In genomic region chr10:117488004-117488403, GRCh38 we compare ENCODE assay signal across 23 cellular contexts. TPM values are rescaled to one million over a fixed set of nuclear protein-coding genes. Genes with fewer than 3 reads are reported as not detected.
DNase-seq lines count a peak whose midpoint lies in the region; ATAC-seq and TF ChIP-seq lines count a peak whose summit lies in the region.
"Had no signal": no experiment of that assay in that cellular context is flagged by ENCODE, and none has a peak within 500 bp of the region (broad histone marks: within the 10 kb centered on the region; RNA-seq: fewer than 3 reads in every experiment).

No MANE protein-coding gene starts in this region.

- no peak overlapping the region for H3K4me3 Mint-ChIP-seq in Caco-2 (ENCODE audit: unreplicated experiment)
- H3K4me3 Mint-ChIP-seq: B cell; CD4-positive, CD25-positive, alpha-beta regulatory T cell; CD8-positive, alpha-beta T cell; H9 had no signal

- no TSS peak for BruUV-seq in Caco-2 (replicated peaks; lab: Mats Ljungman, UMichigan)

- H3K27ac Mint-ChIP-seq in Caco-2 (ENCODE audit: unreplicated experiment) = peak overlapping the region; percentile 13
- H3K27ac Mint-ChIP-seq: B cell; CD4-positive, CD25-positive, alpha-beta regulatory T cell; CD8-positive, alpha-beta T cell; H9 had no signal

- H3K4me1 ChIP-seq in Caco-2 (no peaks in the 10 kb centered on the region), right lobe of liver (peaks cover 0 to 8% (median 0%) of the 10 kb centered on the region in 4 donors)
- H3K4me1 ChIP-seq in effector memory CD4-positive, alpha-beta T cell (ENCODE audit: control insufficient read depth, insufficient read depth, low read length, poor library complexity, severe bottlenecking) = no peaks in the 10 kb centered on the region
- H3K4me1 ChIP-seq: BLaER1 had no signal

- intact Hi-C loops in Caco-2 (cut with micrococcal nuclease; ENCODE audit: unreplicated experiment) = no loop called here
- intact Hi-C loops in right lobe of liver (cut with DNase I) = loop anchor here in 1 of 2 donors (10.0 kb wide), 1 partner anchor 263 kb away; no protein-coding TSS in a partner anchor
- intact Hi-C loops in dorsolateral prefrontal cortex (cut with DNase I) = no loop called here

- ATAC-seq in left lobe of liver (peak; percentile 94), right lobe of liver (peak; percentile 85 to 96 (median 92)), GM21381 (IDR thresholded peaks at IDR 0.05; ENCODE audit: unreplicated experiment) (no peak)
- ATAC-seq: CD8-positive, alpha-beta T cell; HCT116 had no signal

- H3K36me3 Mint-ChIP-seq in Caco-2 (ENCODE audit: insufficient read depth, unreplicated experiment) = no peaks in the 10 kb centered on the region
- H3K36me3 Mint-ChIP-seq: CD4-positive, CD25-positive, alpha-beta regulatory T cell; CD8-positive, alpha-beta T cell had no signal

- CTCF ChIA-PET in Caco-2 (lab: Charles Lee) = interaction anchor here (1.0 kb wide), 1 partner anchor 9 kb away, joined by 3 read pairs; no protein-coding TSS in a partner anchor

- no peak for TF ChIP-seq CTCF in Caco-2 (IDR thresholded peaks at IDR 0.05; ENCODE audit: insufficient read depth in 1 of 2, low read depth in 1 of 2, low read length in 1 of 2, severe bottlenecking in 1 of 2, unreplicated experiment in 1 of 2)
- TF ChIP-seq CTCF in right lobe of liver (IDR thresholded peaks at IDR 0.05) = no peak
- no peak for TF ChIP-seq CTCF in dorsolateral prefrontal cortex (IDR thresholded peaks at IDR 0.05 in 54 of 56, conservative IDR thresholded peaks at IDR 0.05 in 2 of 56; ENCODE audit: low read depth in 1 of 56, partially characterized antibody in 56 of 56)

- H3K4me3 ChIP-seq in Caco-2 (ENCODE audit: low read depth, low read length) (no peak overlapping the region), right lobe of liver (no peak overlapping the region), dorsolateral prefrontal cortex (no peak overlapping the region)
- no peak overlapping the region for H3K4me3 ChIP-seq in effector memory CD4-positive, alpha-beta T cell (ENCODE audit: insufficient read depth, low read depth, low read length, poor library complexity, severe bottlenecking)
- H3K4me3 ChIP-seq: BLaER1, GM23248 had no signal

- DNase-seq in Caco-2 = no peak
- DNase-seq in NCI-H2227 treated with DMSO at 0.1 percent for 48 hours (lab: John Stamatoyannopoulos, UW) = peak; percentile 3
- peak; percentile 58 for DNase-seq in left lobe of liver (ENCODE audit: low spot score)
- peak in 1 of 3 donors; percentile 57 for DNase-seq in right lobe of liver
- DNase-seq in dorsolateral prefrontal cortex = no peak
- DNase-seq in effector memory CD4-positive, alpha-beta T cell = no peak
- no peak for DNase-seq in NCI-H226
- DNase-seq: CD4-positive, CD25-positive, alpha-beta regulatory T cell; CD8-positive, alpha-beta T cell; DMS 273 treated with DMSO at 0.1 percent for 48 hours; DMS53; DMS79 treated with DMSO at 0.1 percent for 48 hours; GF-D8; GM23248; H9 had no signal

- H3K9me3 Mint-ChIP-seq in Caco-2 (ENCODE audit: unreplicated experiment) = no peaks in the 10 kb centered on the region
- H3K9me3 Mint-ChIP-seq: CD4-positive, CD25-positive, alpha-beta regulatory T cell; CD8-positive, alpha-beta T cell; H9 had no signal

- 22% methylated on average over 7 of the region's 7 CpGs for WGBS in right lobe of liver (ENCODE audit: insufficient coverage, low coverage, low lambda C conversion rate, missing lambda C conversion rate)

- no peaks in the 10 kb centered on the region for H3K27me3 ChIP-seq in Caco-2 (replicated peaks; ENCODE audit: control insufficient read depth, insufficient read depth, low read length)
- no peaks in the 10 kb centered on the region for H3K27me3 ChIP-seq in right lobe of liver
- H3K27me3 ChIP-seq in dorsolateral prefrontal cortex = peaks cover 0 to 25% (median 0%) of the 10 kb centered on the region in 45 donors
- H3K27me3 ChIP-seq in effector memory CD4-positive, alpha-beta T cell (replicated peaks; ENCODE audit: control insufficient read depth, insufficient read depth, low read length, poor library complexity, severe bottlenecking) = no peaks in the 10 kb centered on the region
- H3K27me3 ChIP-seq: BLaER1 had no signal

- H3K36me3 ChIP-seq in Caco-2 (ENCODE audit: control insufficient read depth, insufficient read depth, low read length) (no peaks in the 10 kb centered on the region), right lobe of liver (no peaks in the 10 kb centered on the region)
- H3K36me3 ChIP-seq in effector memory CD4-positive, alpha-beta T cell (ENCODE audit: control insufficient read depth, insufficient read depth, low read length) = no peaks in the 10 kb centered on the region
- H3K36me3 ChIP-seq: BLaER1 had no signal

- H3K4me1 Mint-ChIP-seq in Caco-2 (ENCODE audit: low read depth, unreplicated experiment) = peaks cover 14% of the 10 kb centered on the region
- H3K4me1 Mint-ChIP-seq: B cell; CD4-positive, CD25-positive, alpha-beta regulatory T cell had no signal

- H3K27ac ChIP-seq in right lobe of liver (no peak overlapping the region), dorsolateral prefrontal cortex (no peak overlapping the region)
- H3K27ac ChIP-seq in effector memory CD4-positive, alpha-beta T cell (ENCODE audit: insufficient read depth, low read length, poor library complexity, severe bottlenecking) = no peak overlapping the region
- H3K27ac ChIP-seq: 22Rv1, BLaER1, C4-2B, GM23248 had no signal

- POLR2A ChIA-PET in Caco-2 (lab: Charles Lee) = no interaction called here

- H3K9me3 ChIP-seq in Caco-2 (no peaks in the 10 kb centered on the region), right lobe of liver (no peaks in the 10 kb centered on the region)
- H3K9me3 ChIP-seq in effector memory CD4-positive, alpha-beta T cell (ENCODE audit: control insufficient read depth, low read length) = no peaks in the 10 kb centered on the region
- H3K9me3 ChIP-seq: BLaER1 had no signal

- no peak for TF ChIP-seq POLR2A in right lobe of liver (IDR thresholded peaks at IDR 0.05)

- no peaks in the 10 kb centered on the region for H3K27me3 Mint-ChIP-seq in Caco-2 (ENCODE audit: insufficient read depth, unreplicated experiment)

RNA-seq across cellular contexts. Expression of gene EMX2, which starts 54.5 kb away (rescaled TPM):
- total RNA-seq in Caco-2 (2022) = 4.7 and 4.9 TPM in 2 replicates
- total RNA-seq in left lobe of liver = not detected
- total RNA-seq in right lobe of liver = not detected
- 10 to 100 TPM in 118 of 120 experiments, 1 to 10 TPM in 2; 8.0 to 53.7 (median 21.6) TPM for total RNA-seq in dorsolateral prefrontal cortex
- total RNA-seq: B cell; CD4-positive, CD25-positive, alpha-beta regulatory T cell; CD8-positive, alpha-beta T cell; G401; H1; H9 had no signal

Comparison
In these comparisons a context has a peak if more than half of its experiments do, and no peak if none do; other contexts are left out.
1. DNase-seq: peak in NCI-H2227 treated with DMSO at 0.1 percent for 48 hours (single experiment) and left lobe of liver (single experiment); none in Caco-2 (0 of 2), dorsolateral prefrontal cortex (0 of 10), effector memory CD4-positive, alpha-beta T cell (0 of 3) and NCI-H226 (single experiment).